In genomic region chr1:174001573-174001972, GRCh38 we compare ENCODE assay signal across 25 cellular contexts. TPM values are rescaled to one million over a fixed set of nuclear protein-coding genes. Genes with fewer than 3 reads are reported as not detected.
DNase-seq lines count a peak whose midpoint lies in the region; ATAC-seq, FAIRE-seq and TF ChIP-seq lines count a peak whose summit lies in the region.
"Had no signal": no experiment of that assay in that cellular context is flagged by ENCODE, and none has a peak within 500 bp of the region (broad histone marks: within the 10 kb centered on the region; RNA-seq: fewer than 3 reads in every experiment).

No MANE protein-coding gene starts in this region.

- no peak overlapping the region for H3K4me3 ChIP-seq in A549
- no peak overlapping the region for H3K4me3 ChIP-seq in left lung
- no peak overlapping the region for H3K4me3 ChIP-seq in foreskin fibroblast (ENCODE audit: low read depth in 1 of 2, low read length in 2 of 2)
- H3K4me3 ChIP-seq: SJCRH30 had no signal

- no peaks in the 10 kb centered on the region for H3K27me3 Mint-ChIP-seq in T-helper 17 cell
- no peaks in the 10 kb centered on the region for H3K27me3 Mint-ChIP-seq in mesothelial cell of epicardium (ENCODE audit: low read depth)

- CTCF ChIA-PET in A549 (lab: Yijun Ruan, JAX) = no interaction called here

- no peaks in the 10 kb centered on the region for H3K9me3 Mint-ChIP-seq in mesothelial cell of epicardium
- H3K9me3 Mint-ChIP-seq: CD8-positive, alpha-beta T cell had no signal

- no peak overlapping the region for H3K27ac ChIP-seq in A549
- H3K27ac ChIP-seq in left lung = peak overlapping the region in 1 of 2 donors; percentile 11
- H3K27ac ChIP-seq: SJCRH30 had no signal

- H3K27ac Mint-ChIP-seq in T-helper 17 cell = peak overlapping the region; percentile 8
- peak overlapping the region; percentile 89 for H3K27ac Mint-ChIP-seq in mesothelial cell of epicardium

- DNase-seq in A549 (ENCODE audit: low read depth in 1 of 2, low spot score in 1 of 2) (no peak), T-helper 17 cell (no peak), mesothelial cell of epicardium (ENCODE audit: low spot score in 2 of 2, unreplicated experiment in 2 of 2) (no peak), DMS53 (lab: John Stamatoyannopoulos, UW) (no peak), left lung (no peak), foreskin fibroblast (no peak)
- DNase-seq: C1 segment of cervical spinal cord; Caco-2; CD8-positive, alpha-beta T cell; DMS79; EL; GF-D8; KG1; MM.1S; NCI-H1694; NCI-H2029 treated with DMSO at 0.1 percent for 48 hours; NCI-H446 treated with DMSO at 0.1 percent for 48 hours; NCI-H526; NCI-H82; NK-92 treated with Interleukin-12 subunit alpha and Interleukin-12 subunit beta, amount 100 ng/mL, for 24 hours; PC-3; SJCRH30 had no signal

- peaks cover 0 to 5% of the 10 kb centered on the region in 2 donors for H3K36me3 ChIP-seq in left lung
- H3K36me3 ChIP-seq: SJCRH30 had no signal

- TF ChIP-seq POLR2A in A549 (IDR thresholded peaks at IDR 0.05; ENCODE audit: low read length) = no peak

- H3K27me3 ChIP-seq in left lung = no peaks in the 10 kb centered on the region
- H3K27me3 ChIP-seq: SJCRH30 had no signal

- WGBS in A549 (ENCODE audit: missing lambda C conversion rate) = 77% methylated on average over 3 of the region's 3 CpGs

- H3K9me3 ChIP-seq in A549 (no peaks in the 10 kb centered on the region), T-helper 17 cell (ENCODE audit: control insufficient read depth, low read length, poor library complexity, severe bottlenecking) (no peaks in the 10 kb centered on the region), left lung (no peaks in the 10 kb centered on the region)
- H3K9me3 ChIP-seq: Caco-2, SJCRH30 had no signal

- POLR2A ChIA-PET in A549 (lab: Yijun Ruan, JAX) = interaction anchor here (0.6 kb wide), 1 partner anchor 33 kb away, joined by 3 read pairs; no protein-coding TSS in a partner anchor

- no peaks in the 10 kb centered on the region for H3K36me3 Mint-ChIP-seq in T-helper 17 cell (ENCODE audit: low read depth)
- H3K36me3 Mint-ChIP-seq in mesothelial cell of epicardium = peaks cover 2% of the 10 kb centered on the region

- H3K4me1 ChIP-seq in A549 (peaks cover 17% of the 10 kb centered on the region; the same call in 2 of the 3 replicates), left lung (peaks cover 16 to 44% of the 10 kb centered on the region in 2 donors)
- H3K4me1 ChIP-seq: Caco-2 had no signal

- no peak for ATAC-seq in A549
- no peak for ATAC-seq in T-helper 17 cell
- no peak for ATAC-seq in left lung
- ATAC-seq: CD8-positive, alpha-beta T cell; PC-3 had no signal

- TF ChIP-seq CTCF in A549 (IDR thresholded peaks at IDR 0.05) (no peak), mesothelial cell of epicardium (IDR thresholded peaks at IDR 0.05; ENCODE audit: unreplicated experiment) (no peak), left lung (IDR thresholded peaks at IDR 0.05) (no peak), foreskin fibroblast (IDR thresholded peaks at IDR 0.05; ENCODE audit: low read depth, low read length) (no peak)

- H3K4me3 Mint-ChIP-seq in T-helper 17 cell = no peak overlapping the region
- H3K4me3 Mint-ChIP-seq in mesothelial cell of epicardium = no peak overlapping the region
- H3K4me3 Mint-ChIP-seq: CD8-positive, alpha-beta T cell had no signal

- no peak overlapping the region for H3K4me2 ChIP-seq in A549

- no peak for TF ChIP-seq EP300 in A549 (IDR thresholded peaks at IDR 0.05)

- H3K4me1 Mint-ChIP-seq in T-helper 17 cell = peaks cover 23% of the 10 kb centered on the region
- H3K4me1 Mint-ChIP-seq in mesothelial cell of epicardium = peaks cover 48% of the 10 kb centered on the region

- FAIRE-seq in A549 (lab: Jason Lieb, UNC) (no peak), G401.6 (lab: Jason Lieb, UNC) (peak; percentile 69)
- FAIRE-seq: GM12892, H54 had no signal

- no peak for TF ChIP-seq RAD21 in A549 (conservative IDR thresholded peaks at IDR 0.05 in 1 of 2, IDR thresholded peaks at IDR 0.05 in 1 of 2)

- intact Hi-C loops in left lung (cut with DNase I) = no loop called here

TF ChIP-seq in A549, 52 proteins besides CTCF, POLR2A, EP300 and RAD21:
- TF ChIP-seq MAFK (IDR thresholded peaks at IDR 0.05; ENCODE audit: partially characterized antibody) (peak; percentile 49), BCL3 (IDR thresholded peaks at IDR 0.05) (no peak)
TF ChIP-seq in A549: peak in this region for 1.

RNA-seq across cellular contexts. Expression of gene RC3H1, which starts 20.6 kb away (rescaled TPM):
- polyA plus RNA-seq in A549 (2011; rRNA removed) (12.7 and 17.3 TPM in 2 replicates), A549 (2017; fragmentation: RNase III; extraction: RNeasy Plus Mini Kit Qiagen cat#74134 plus additional on column Dnase treatment) (4.0 TPM in 3 replicates)
- polyA plus RNA-seq in A549 (2012; cell fraction: cytosol; rRNA removed) = 2.3 and 2.7 TPM in 2 replicates
- 1.6 and 2.1 TPM in 2 replicates for polyA plus RNA-seq in A549 (2012; cell fraction: nucleus; rRNA removed)
- polyA minus RNA-seq in A549 (2011; rRNA and poly(A)+ RNA removed) = 41.0 and 49.1 TPM in 2 replicates
- total RNA-seq in T-helper 17 cell (10 to 100 TPM; 41.7 to 50.0 TPM), mesothelial cell of epicardium (43.7 to 52.0 TPM (median 48.1 TPM) in 3 replicates), left lung (10 to 100 TPM; 32.7 to 35.7 TPM)
